17 cellular contexts compared by ENCODE assay signal in genomic region chrX:68936608-68937007, GRCh38.
DNase-seq lines count a peak whose midpoint lies in the region; ATAC-seq, FAIRE-seq and TF ChIP-seq lines count a peak whose summit lies in the region.
"Had no signal": no experiment of that assay in that cellular context is flagged by ENCODE, and none has a peak within 500 bp of the region (broad histone marks: within the 10 kb centered on the region; RNA-seq: fewer than 3 reads in every experiment).

No MANE protein-coding gene starts in this region.

- peak overlapping the region in 2 of 5 donors; percentile 27 to 60 for H3K27ac ChIP-seq in adrenal gland
- H3K27ac ChIP-seq: lower lobe of right lung had no signal

- H3K36me3 ChIP-seq in adrenal gland (replicated peaks in 1 of 2): no peaks in the 10 kb centered on the region
- H3K36me3 ChIP-seq: lower lobe of right lung had no signal

- no peaks in the 10 kb centered on the region for H3K27me3 ChIP-seq in adrenal gland

- TF ChIP-seq POLR2A in adrenal gland (IDR thresholded peaks at IDR 0.05): no peak

- H3K4me1 ChIP-seq in adrenal gland (replicated peaks in 1 of 2): peaks cover 14 to 20% of the 10 kb centered on the region in 2 donors
- H3K4me1 ChIP-seq: lower lobe of right lung had no signal

- DNase-seq in GM03348 (ENCODE audit: low spot score): peak; percentile 78
- peak; percentile 25 to 64 (median 58) for DNase-seq in adrenal gland
- DNase-seq in hepatic stellate cell (ENCODE audit: low spot score): peak; percentile 77
- peak; percentile 75 for DNase-seq in skeletal muscle cell (ENCODE audit: low read depth)
- no peak for DNase-seq in NCI-H510A (lab: John Stamatoyannopoulos, UW)
- DNase-seq in D721Med (ENCODE audit: insufficient read length, low spot score): no peak
- no peak for DNase-seq in DMS 273 (lab: John Stamatoyannopoulos, UW; ENCODE audit: unreplicated experiment)
- DNase-seq: activated CD4-positive, alpha-beta T cell treated with anti-CD3 and anti-CD28 coated beads for 36 hours; lower lobe of right lung; NCI-H2081; stimulated activated CD4-positive, alpha-beta T cell treated with anti-CD3 and anti-CD28 coated beads, Interleukin-12 subunit alpha, Interleukin-12 subunit beta, amount 100 ng/mL, for 4 hours had no signal

- H3K9me3 ChIP-seq in adrenal gland (replicated peaks in 1 of 3): no peaks in the 10 kb centered on the region
- H3K9me3 ChIP-seq: lower lobe of right lung had no signal

- intact Hi-C loops in adrenal gland (cut with DNase I): no loop called here

- no peak for TF ChIP-seq CTCF in adrenal gland (IDR thresholded peaks at IDR 0.05)
- TF ChIP-seq CTCF in D721Med (IDR thresholded peaks at IDR 0.05; ENCODE audit: insufficient read depth, missing control alignments): no peak

- no peak for FAIRE-seq in D721Med (lab: Jason Lieb, UNC)
- FAIRE-seq: endometrium, G401.6, HTR-8/SVneo had no signal

- H3K4me3 ChIP-seq in adrenal gland: no peak overlapping the region
- no peak overlapping the region for H3K4me3 ChIP-seq in skeletal muscle cell (ENCODE audit: low read depth, low read length)
- H3K4me3 ChIP-seq: lower lobe of right lung had no signal

- no peak for ATAC-seq in GM21717 (IDR thresholded peaks at IDR 0.05; ENCODE audit: unreplicated experiment)
- ATAC-seq: activated CD4-positive, alpha-beta T cell treated with anti-CD3 and anti-CD28 coated beads for 36 hours; activated naive CD4-positive, alpha-beta T cell treated with anti-CD3 and anti-CD28 coated beads, Interleukin-2, amount 50 U/mL, for 72 hours; lower lobe of right lung; stimulated activated effector memory CD8-positive, alpha-beta T cell treated with anti-CD3 and anti-CD28 coated beads, Interleukin-12 subunit alpha, Interleukin-12 subunit beta, amount 100 ng/mL, for 72 hours had no signal

Comparison
In these comparisons a context has a peak if more than half of its experiments do, and no peak if none do; other contexts are left out.
1. DNase-seq: peak in GM03348 (single experiment), adrenal gland (7 of 7), hepatic stellate cell (single experiment) and skeletal muscle cell (single experiment); none in NCI-H510A (single experiment), D721Med (single experiment) and DMS 273 (single experiment).